ENCODE assay signal across 8 cellular contexts in the genomic region with DNA sequence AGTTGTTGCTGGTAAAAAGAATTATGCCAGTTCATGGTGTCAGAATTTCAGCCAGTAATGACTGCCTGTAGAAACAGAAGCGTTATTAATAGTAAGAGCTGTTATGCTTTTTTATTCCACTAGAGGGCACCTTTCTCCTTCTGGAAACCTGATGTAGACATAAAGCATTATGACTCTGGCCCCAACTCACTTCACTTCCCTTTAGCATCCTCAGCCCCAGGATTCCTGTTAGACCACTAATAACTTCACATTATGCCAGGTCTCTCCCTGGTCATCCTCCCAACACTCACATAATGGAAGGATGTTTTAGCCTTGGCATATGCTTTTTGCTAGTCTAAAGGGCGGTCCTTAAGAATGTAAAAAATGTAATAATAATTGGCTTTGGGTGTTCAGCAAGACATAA. TPM values are rescaled to one million over a fixed set of nuclear protein-coding genes. Genes with fewer than 3 reads are reported as not detected.
A peak's percentile ranks its signal among the peaks of the same experiment; 100 is the strongest.
DNase-seq lines count a peak whose midpoint lies in the region; ATAC-seq and TF ChIP-seq lines count a peak whose summit lies in the region.

No MANE protein-coding gene starts in this region.

- no peaks in the 10 kb centered on the region for H3K4me1 ChIP-seq in ascending aorta

- peak; percentile 61 for ATAC-seq in GM19328 (IDR thresholded peaks at IDR 0.05; ENCODE audit: unreplicated experiment)
- peak; percentile 71 for ATAC-seq in HG03378 (IDR thresholded peaks at IDR 0.05; ENCODE audit: unreplicated experiment)
- ATAC-seq in HG02623 (IDR thresholded peaks at IDR 0.05; ENCODE audit: unreplicated experiment), result no peak

- no peaks in the 10 kb centered on the region for H3K27me3 ChIP-seq in ascending aorta

- TF ChIP-seq CTCF in ascending aorta (IDR thresholded peaks at IDR 0.05), result peak in 2 of 3 experiments; percentile 56 to 62

- H3K27ac ChIP-seq in ascending aorta, result no peak overlapping the region

- no peak overlapping the region for H3K4me3 ChIP-seq in ascending aorta

- intact Hi-C loops in ascending aorta (cut with DNase I), result no loop called here

- DNase-seq in DMS 273 treated with DMSO at 0.1 percent for 48 hours (lab: John Stamatoyannopoulos, UW) (peak; percentile 20), NCI-H460 (ENCODE audit: extremely low read depth, low read depth) (peak; percentile 69), ascending aorta (ENCODE audit: low spot score in 2 of 2) (no peak), iPS-NIHi7 (ENCODE audit: extremely low spot score) (peak; percentile 55), stromal cell of bone marrow (ENCODE audit: low read depth) (peak; percentile 45)

- H3K9me3 ChIP-seq in ascending aorta, result no peaks in the 10 kb centered on the region

- H3K36me3 ChIP-seq in ascending aorta, result no peaks in the 10 kb centered on the region

RNA-seq across cellular contexts. Expression of gene C18orf54, which starts 34.9 kb away (rescaled TPM):
- total RNA-seq in NCI-H460 (2014; rRNA removed; shearing (Covaris generic)), result 4.8 and 5.7 TPM in 2 replicates
- polyA plus RNA-seq in NCI-H460 (2014; cell fraction: nucleus; rRNA removed), result 3.4 and 7.8 TPM in 2 replicates
- total RNA-seq in ascending aorta, result 0.96 TPM

RNA-seq across cellular contexts. Expression of gene STARD6, which starts 35.0 kb away (rescaled TPM):
- total RNA-seq in NCI-H460 (2014; rRNA removed; shearing (Covaris generic)), result 0.46 and 0.57 TPM in 2 replicates
- not detected in 2 replicates for polyA plus RNA-seq in NCI-H460 (2014; cell fraction: nucleus; rRNA removed)
- not detected for total RNA-seq in ascending aorta

Comparison
In these comparisons a context has a peak if more than half of its experiments do, and no peak if none do; other contexts are left out.
1. DNase-seq: peak in DMS 273 treated with DMSO at 0.1 percent for 48 hours (single experiment), NCI-H460 (single experiment), iPS-NIHi7 (single experiment) and stromal cell of bone marrow (single experiment); none in ascending aorta (0 of 2).